Comparison of ENCODE assay signal across 17 cellular contexts in genomic region chr20:16560216-16560615, GRCh38. TPM values are rescaled to one million over a fixed set of nuclear protein-coding genes. Genes with fewer than 3 reads are reported as not detected.
DNase-seq lines count a peak whose midpoint lies in the region; ATAC-seq and TF ChIP-seq lines count a peak whose summit lies in the region.
"Had no signal": no experiment of that assay in that cellular context is flagged by ENCODE, and none has a peak within 500 bp of the region (broad histone marks: within the 10 kb centered on the region; RNA-seq: fewer than 3 reads in every experiment).

No MANE protein-coding gene starts in this region.

- ATAC-seq in Right ventricle myocardium inferior (no peak), left cardiac atrium (no peak), GM21528 (IDR thresholded peaks at IDR 0.05; ENCODE audit: low FRiP score, unreplicated experiment) (no peak)
- ATAC-seq: A549, GM12878 had no signal

- CTCF ChIA-PET in HEK293 (lab: Yijun Ruan, JAX) = interaction anchor here (0.6 to 0.9 kb wide), 3 partner anchors 41 to 802 kb away, joined by 3 to 5 read pairs (median 3); no protein-coding TSS in a partner anchor

- POLR2A ChIA-PET in HEK293 (lab: Yijun Ruan, JAX) = no interaction called here

- TF ChIP-seq CTCF in HEK293 (tag by site-specific recombination; IDR thresholded peaks at IDR 0.05) (no peak), parathyroid adenoma (IDR thresholded peaks at IDR 0.05) (no peak)

- no peaks in the 10 kb centered on the region for H3K27me3 ChIP-seq in parathyroid adenoma (ENCODE audit: control insufficient read depth, insufficient read depth, low read length)

- intact Hi-C loops in Right ventricle myocardium inferior (cut with DNase I) = no loop called here
- intact Hi-C loops in left cardiac atrium (cut with DNase I) = no loop called here

- H3K9ac ChIP-seq in parathyroid adenoma = no peak overlapping the region

- peaks cover 60% of the 10 kb centered on the region for H3K79me2 ChIP-seq in parathyroid adenoma

- H2AFZ ChIP-seq in parathyroid adenoma = no peak overlapping the region

- H3K4me2 ChIP-seq in parathyroid adenoma (ENCODE audit: low read length) = no peak overlapping the region
- H3K4me2 ChIP-seq: A549 had no signal

- H3K27ac ChIP-seq in HEK293 (ENCODE audit: extremely low read depth, low read depth, low read length) = no peak overlapping the region
- H3K27ac ChIP-seq in parathyroid adenoma = peak overlapping the region; percentile 47
- H3K27ac ChIP-seq: A549 had no signal

- H3K36me3 ChIP-seq in HEK293 (ENCODE audit: control insufficient read depth in 2 of 2, insufficient read depth in 1 of 2, low read length in 2 of 2) = no peaks in the 10 kb centered on the region
- H3K36me3 ChIP-seq in parathyroid adenoma (ENCODE audit: control insufficient read depth, insufficient read depth, low read length) = no peaks in the 10 kb centered on the region

- H3K9me3 ChIP-seq in HEK293 (ENCODE audit: control insufficient read depth, insufficient read depth, low read depth, low read length) (no peaks in the 10 kb centered on the region), parathyroid adenoma (ENCODE audit: control insufficient read depth, low read length) (no peaks in the 10 kb centered on the region)
- H3K9me3 ChIP-seq: A549 had no signal

- peaks cover 2% of the 10 kb centered on the region; the same call in 1 of the 2 replicates for H3K4me1 ChIP-seq in HEK293 (ENCODE audit: control insufficient read depth, insufficient read depth, low read length)
- H3K4me1 ChIP-seq in parathyroid adenoma = peaks cover 43% of the 10 kb centered on the region

- H3K4me3 ChIP-seq in HEK293 (ENCODE audit: low read depth, low read length) (no peak overlapping the region), parathyroid adenoma (ENCODE audit: low read depth, low read length) (no peak overlapping the region)
- H3K4me3 ChIP-seq: A549, GM12878 had no signal

- peak; percentile 4 for DNase-seq in Right ventricle myocardium inferior (ENCODE audit: missing footprints)
- no peak for DNase-seq in left cardiac atrium
- DNase-seq in activated CD4-positive, alpha-beta T cell treated with anti-CD3 and anti-CD28 coated beads, Interleukin-2, amount 50 U/mL, for 48 hours = no peak
- DNase-seq: 8988T; CD4-positive, alpha-beta T cell; CD8-positive, alpha-beta memory T cell; DMS 273 treated with DMSO at 0.1 percent for 48 hours; DMS79; EL; GDM1; H7; HCEC 1CT had no signal

TF ChIP-seq in HEK293, 187 proteins besides CTCF, POLR2A, EP300 and RAD21:
- TF ChIP-seq ZIC2 (tag by site-specific recombination; IDR thresholded peaks at IDR 0.05) (peak; percentile 70), PRDM2 (tag by site-specific recombination; IDR thresholded peaks at IDR 0.05; ENCODE audit: borderline replicate concordance) (no peak), HOXD13 (CRISPR knock-in tag; IDR thresholded peaks at IDR 0.05; ENCODE audit: borderline replicate concordance) (no peak), ZNF548 (tag by site-specific recombination; IDR thresholded peaks at IDR 0.05) (no peak), WT1 (tag by site-specific recombination; IDR thresholded peaks at IDR 0.05) (no peak)
TF ChIP-seq in HEK293: peak in this region for 1.

RNA-seq across cellular contexts. Expression of gene KIF16B, which starts 13.0 kb away (rescaled TPM):
- total RNA-seq in Right ventricle myocardium inferior (18.4 TPM), left cardiac atrium (10 to 100 TPM; 17.0 to 17.7 TPM)
